ENCODE assay signal across 30 cellular contexts in the genomic region with DNA sequence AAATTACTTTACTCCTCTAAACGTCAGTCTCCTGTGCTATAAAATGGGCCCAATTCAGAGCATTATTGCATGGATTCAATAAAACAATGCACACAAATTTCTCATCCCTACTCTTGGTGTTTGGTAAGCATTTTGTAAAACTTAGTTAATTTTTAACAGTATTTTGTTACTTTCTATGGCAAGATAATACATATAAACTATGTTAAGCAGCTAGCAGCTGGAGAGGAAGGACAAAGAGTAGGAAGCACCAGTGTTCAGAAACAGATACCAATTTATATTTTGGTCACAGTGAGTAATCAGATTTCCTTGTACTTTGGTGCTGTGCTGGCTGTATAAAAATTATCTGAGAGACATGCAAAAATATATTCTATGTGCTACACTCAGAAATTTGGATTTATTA.
"Had no signal": no experiment of that assay in that cellular context is flagged by ENCODE, and none has a peak within 500 bp of the region (broad histone marks: within the 10 kb centered on the region; RNA-seq: fewer than 3 reads in every experiment).

No MANE protein-coding gene starts in this region.

- H3K36me3 ChIP-seq: brain microvascular endothelial cell, breast epithelium had no signal

- H3K4me1 ChIP-seq: body of pancreas, breast epithelium had no signal

- H3K4me3 ChIP-seq: body of pancreas, breast epithelium had no signal

- H3K27me3 ChIP-seq: body of pancreas, brain microvascular endothelial cell, breast epithelium had no signal

- DNase-seq: activated B cell treated with CpG ODN at 0.5 μM for 24 hours; activated CD4-positive, alpha-beta memory T cell treated with anti-CD3 and anti-CD28 coated beads for 36 hours; activated CD4-positive, alpha-beta T cell treated with anti-CD3 and anti-CD28 coated beads for 4 hours; activated CD4-positive, alpha-beta T cell treated with anti-CD3 and anti-CD28 coated beads, Interleukin-2, amount 10 ng/mL, durations not matched to agents 24 days and 14 days; activated CD4-positive, alpha-beta T cell treated with anti-CD3 and anti-CD28 coated beads, Interleukin-2, amount 50 U/mL, for 1 hour; activated CD4-positive, alpha-beta T cell treated with anti-CD3 and anti-CD28 coated beads, Interleukin-2, amount 50 U/mL, for 4 hours; activated CD4-positive, CD25-positive, alpha-beta regulatory T cell treated with anti-CD3 and anti-CD28 coated beads, Interleukin-2, amount 50 U/mL, for 72 hours; activated CD8-positive, alpha-beta memory T cell treated with anti-CD3 and anti-CD28 coated beads, Interleukin-2, amount 50 U/mL, for 4 hours; activated CD8-positive, alpha-beta T cell treated with anti-CD3 and anti-CD28 coated beads for 36 hours; activated effector memory CD4-positive, alpha-beta T cell treated with anti-CD3 and anti-CD28 coated beads, Interleukin-2, amount 50 U/mL, for 16 hours; activated gamma-delta T cell treated with Interleukin-2 at 50 U/mL for 16 hours; activated naive CD4-positive, alpha-beta T cell; activated naive CD4-positive, alpha-beta T cell treated with anti-CD3 and anti-CD28 coated beads for 36 hours; activated naive CD8-positive, alpha-beta T cell treated with anti-CD3 and anti-CD28 coated beads, Interleukin-2, amount 10 ng/mL, durations not matched to agents 7 days and 5 days; activated naive CD8-positive, alpha-beta T cell treated with anti-CD3 and anti-CD28 coated beads, Interleukin-2, amount 50 U/mL, for 24 hours; activated T-cell treated with anti-CD3 and anti-CD28 coated beads for 4 hours; activated T-cell treated with anti-CD3 and anti-CD28 coated beads, Interleukin-2, amount 50 U/mL, for 1 hour; activated T-cell treated with anti-CD3 and anti-CD28 coated beads, Interleukin-2, amount 50 U/mL, for 4 hours; activated T-cell treated with anti-CD3 and anti-CD28 coated beads, Interleukin-2, amount 50 U/mL, for 72 hours; aorta; body of pancreas; brain microvascular endothelial cell; central memory CD4-positive, alpha-beta T cell; SW 1271; T-helper 1 cell; T-helper 2 cell; T-helper 9 cell had no signal

- ATAC-seq: activated CD8-positive, alpha-beta T cell treated with anti-CD3 and anti-CD28 coated beads for 36 hours; activated naive CD8-positive, alpha-beta T cell treated with anti-CD3 and anti-CD28 coated beads, Interleukin-2, amount 50 U/mL, for 24 hours; activated T-cell treated with anti-CD3 and anti-CD28 coated beads, Interleukin-2, amount 50 U/mL, for 4 hours; activated T-cell treated with anti-CD3 and anti-CD28 coated beads, Interleukin-2, amount 50 U/mL, for 72 hours; activated T-helper 17 cell treated with anti-CD3 and anti-CD28 coated beads, Interleukin-2, amount 50 U/mL, for 72 hours; body of pancreas had no signal

- H3K9me3 ChIP-seq: body of pancreas, breast epithelium had no signal

- H3K27ac ChIP-seq: body of pancreas, brain microvascular endothelial cell, breast epithelium, VCaP had no signal
